ENCODE assay signal across 8 cellular contexts in genomic region chr14:73136387-73137221, GRCh38. TPM values are rescaled to one million over a fixed set of nuclear protein-coding genes. Genes with fewer than 3 reads are reported as not detected.
DNase-seq lines count a peak whose midpoint lies in the region; ATAC-seq, FAIRE-seq and TF ChIP-seq lines count a peak whose summit lies in the region.

Gene PSEN1 (plus strand): TSS chr14:73136507. CDS start chr14:73148020, 11,513 bp downstream.

- H2AFZ ChIP-seq in OCI-LY3 (ENCODE audit: low read depth, low read length) = peak within 1 kb of the TSS; percentile 64

- WGBS in HUES64 = under 1% methylated on average over 71 of the region's 71 CpGs

- peak; percentile 85 for ATAC-seq in GM21447 (IDR thresholded peaks at IDR 0.05; ENCODE audit: unreplicated experiment)

- H3K36me3 Mint-ChIP-seq in mesothelial cell of epicardium = peaks cover 3% of the 10 kb centered on the region

- H3K27me3 Mint-ChIP-seq in mesothelial cell of epicardium (ENCODE audit: low read depth) = no peaks in the 10 kb centered on the region

- peak within 1 kb of the TSS; percentile 89 for H3K27ac Mint-ChIP-seq in mesothelial cell of epicardium

- H3K27ac ChIP-seq in HUES64 (ENCODE audit: low read depth, low read length) (peak within 1 kb of the TSS; percentile 87), OCI-LY3 (ENCODE audit: low read length) (peak within 1 kb of the TSS; percentile 68)

- H3K36me3 ChIP-seq in HUES64 (ENCODE audit: insufficient read depth, low read length) = no peaks in the 10 kb centered on the region
- peaks cover 3% of the 10 kb centered on the region for H3K36me3 ChIP-seq in OCI-LY3 (replicated peaks; ENCODE audit: low read depth, low read length)

- H3K4me3 Mint-ChIP-seq in mesothelial cell of epicardium = peak within 1 kb of the TSS; percentile 86

- no peak for TF ChIP-seq CTCF in OCI-LY3 (IDR thresholded peaks at IDR 0.05; ENCODE audit: low read depth, low read length)
- TF ChIP-seq CTCF in mesothelial cell of epicardium (IDR thresholded peaks at IDR 0.05; ENCODE audit: unreplicated experiment) = no peak

- H3K4me2 ChIP-seq in OCI-LY3 (ENCODE audit: low read length) = peak within 1 kb of the TSS; percentile 100

- H3K27me3 ChIP-seq in HUES64 (ENCODE audit: insufficient read depth, low read length) (no peaks in the 10 kb centered on the region), OCI-LY3 (ENCODE audit: low read depth, low read length) (no peaks in the 10 kb centered on the region)

- peak; percentile 98 for DNase-seq in D341Med (ENCODE audit: low spot score)
- DNase-seq in activated CD8-positive, alpha-beta memory T cell treated with anti-CD3 and anti-CD28 coated beads, Interleukin-2, amount 50 U/mL, for 48 hours = peak; percentile 100
- peak; percentile 97 to 100 for DNase-seq in mesothelial cell of epicardium (ENCODE audit: low spot score in 2 of 2, unreplicated experiment in 2 of 2)
- DNase-seq in stimulated activated CD8-positive, alpha-beta memory T cell treated with anti-CD3 and anti-CD28 coated beads, Interleukin-15, amount 100 ng/mL, for 4 hours (ENCODE audit: low read depth in 2 of 2) = peak; percentile 97 to 98

- peak; percentile 72 for FAIRE-seq in endometrium (lab: Jason Lieb, UNC)

- H3K4me1 ChIP-seq in HUES64 (ENCODE audit: insufficient read depth, low read length) (no peaks in the 10 kb centered on the region), OCI-LY3 (ENCODE audit: low read length) (peaks cover 12% of the 10 kb centered on the region)

- peaks cover 13% of the 10 kb centered on the region for H3K9me3 Mint-ChIP-seq in mesothelial cell of epicardium

- H3K9me3 ChIP-seq in HUES64 (ENCODE audit: insufficient read depth, low read depth, low read length) (peaks cover 4% of the 10 kb centered on the region; the same call in 1 of the 2 replicates), OCI-LY3 (ENCODE audit: insufficient read depth, low read length) (no peaks in the 10 kb centered on the region)

- H3K79me2 ChIP-seq in OCI-LY3 (ENCODE audit: low read length) = peaks cover 40% of the 10 kb centered on the region

- peaks cover 13% of the 10 kb centered on the region for H3K4me1 Mint-ChIP-seq in mesothelial cell of epicardium

- H3K4me3 ChIP-seq in HUES64 (ENCODE audit: low read length) (peak within 1 kb of the TSS; percentile 84), OCI-LY3 (ENCODE audit: low read length) (peak within 1 kb of the TSS; percentile 98)

- H3K9ac ChIP-seq in HUES64 (ENCODE audit: low read depth, low read length) (peak within 1 kb of the TSS; percentile 81), OCI-LY3 (ENCODE audit: low read length) (peak within 1 kb of the TSS; percentile 83)

- H4K20me1 ChIP-seq in OCI-LY3 (ENCODE audit: insufficient read depth, low read length) = peaks cover 8% of the 10 kb centered on the region; the same call in 1 of the 2 replicates

RNA-seq across cellular contexts. Expression of gene PSEN1, which starts in this region (rescaled TPM):
- polyA plus RNA-seq in HUES64 (2013, experiment 1 of 2) = 30.2 TPM
- 32.3 TPM for polyA plus RNA-seq in HUES64 (2013, experiment 2 of 2)
- 56.6 to 60.9 TPM (median 59.9 TPM) in 3 replicates for total RNA-seq in mesothelial cell of epicardium

Comparison
In these comparisons a context has a peak if more than half of its experiments do, and no peak if none do; other contexts are left out.
1. Peak in every context shown above with its lines: DNase-seq, ATAC-seq, H3K4me3 ChIP-seq and H3K27ac ChIP-seq.